Comparison of ENCODE assay signal across 24 cellular contexts in the genomic region with DNA sequence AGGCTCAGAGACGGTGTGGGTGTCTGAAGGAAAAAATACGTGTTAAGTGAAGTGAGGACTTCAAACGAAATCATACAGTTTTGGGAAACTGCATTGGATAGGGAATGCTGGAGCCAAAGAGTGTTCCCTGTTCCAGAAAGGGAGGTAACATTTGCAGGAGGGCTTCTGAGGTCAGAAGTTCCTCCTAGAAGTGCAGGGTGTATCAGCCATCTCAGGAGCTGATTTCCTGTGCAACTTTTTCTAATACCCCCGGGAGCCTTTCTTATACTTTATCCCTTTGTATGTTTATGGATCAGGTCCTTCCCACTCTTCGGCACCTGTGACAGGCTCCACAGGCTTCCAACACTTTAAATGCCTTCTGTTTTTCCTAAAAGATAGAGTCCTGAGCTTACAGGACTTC.
"Had no signal": no experiment of that assay in that cellular context is flagged by ENCODE, and none has a peak within 500 bp of the region (broad histone marks: within the 10 kb centered on the region; RNA-seq: fewer than 3 reads in every experiment).

No MANE protein-coding gene starts in this region.

- H3K4me3 ChIP-seq: adrenal gland, right atrium auricular region, spleen, vagina had no signal

- H3K9me3 Mint-ChIP-seq: activated CD8-positive, alpha-beta T cell treated with anti-CD3 and anti-CD28 coated beads for 36 hours; activated naive CD4-positive, alpha-beta T cell treated with anti-CD3 and anti-CD28 coated beads for 36 hours; activated naive CD8-positive, alpha-beta T cell treated with anti-CD3 and anti-CD28 coated beads for 36 hours; endodermal cell; naive thymus-derived CD8-positive, alpha-beta T cell; type B pancreatic cell; WTC11 had no signal

- H3K4me3 Mint-ChIP-seq: activated CD8-positive, alpha-beta T cell treated with anti-CD3 and anti-CD28 coated beads for 36 hours; activated naive CD4-positive, alpha-beta T cell treated with anti-CD3 and anti-CD28 coated beads for 36 hours; activated naive CD8-positive, alpha-beta T cell treated with anti-CD3 and anti-CD28 coated beads for 36 hours; endodermal cell; naive thymus-derived CD8-positive, alpha-beta T cell; type B pancreatic cell; WTC11 had no signal

- H3K9me3 ChIP-seq: adrenal gland, right atrium auricular region, spleen, vagina had no signal

- H3K36me3 Mint-ChIP-seq: WTC11 had no signal

- H3K27me3 ChIP-seq: adrenal gland, brain microvascular endothelial cell, right atrium auricular region, spleen, vagina had no signal

- ATAC-seq: activated CD8-positive, alpha-beta T cell treated with anti-CD3 and anti-CD28 coated beads for 36 hours; esophagus mucosa; naive thymus-derived CD8-positive, alpha-beta T cell; WTC11 had no signal

- H3K27me3 Mint-ChIP-seq: activated CD8-positive, alpha-beta T cell treated with anti-CD3 and anti-CD28 coated beads for 36 hours; activated naive CD8-positive, alpha-beta T cell treated with anti-CD3 and anti-CD28 coated beads for 36 hours; naive thymus-derived CD8-positive, alpha-beta T cell; type B pancreatic cell had no signal

- H3K27ac Mint-ChIP-seq: activated CD8-positive, alpha-beta T cell treated with anti-CD3 and anti-CD28 coated beads for 36 hours; activated naive CD4-positive, alpha-beta T cell treated with anti-CD3 and anti-CD28 coated beads for 36 hours; activated naive CD8-positive, alpha-beta T cell treated with anti-CD3 and anti-CD28 coated beads for 36 hours; endodermal cell; type B pancreatic cell; WTC11 had no signal

- H3K27ac ChIP-seq: brain microvascular endothelial cell, spleen, vagina had no signal

- DNase-seq: activated CD4-positive, alpha-beta T cell treated with anti-CD3 and anti-CD28 coated beads for 1 hour; activated CD4-positive, alpha-beta T cell treated with anti-CD3 and anti-CD28 coated beads, Interleukin-2, amount 50 U/mL, for 1 hour; activated CD8-positive, alpha-beta T cell treated with anti-CD3 and anti-CD28 coated beads for 36 hours; activated effector memory CD4-positive, alpha-beta T cell treated with Interleukin-2 at 50 U/mL for 16 hours; activated naive CD4-positive, alpha-beta T cell treated with anti-CD3 and anti-CD28 coated beads for 36 hours; activated naive CD8-positive, alpha-beta T cell treated with anti-CD3 and anti-CD28 coated beads for 36 hours; activated T-cell treated with anti-CD3 and anti-CD28 coated beads for 4 hours; adrenal gland; brain microvascular endothelial cell; central memory CD4-positive, alpha-beta T cell; endodermal cell; head of caudate nucleus; kidney glomerular epithelial cell; mammary epithelial cell; midbrain; naive thymus-derived CD8-positive, alpha-beta T cell; spleen; stimulated activated naive CD4-positive, alpha-beta T cell treated with Interleukin-2 at 50 U/mL for 16 hours; T-helper 2 cell had no signal
